In genomic region chr17:1181769-1182137, GRCh38 we compare ENCODE assay signal across 12 cellular contexts. TPM values are rescaled to one million over a fixed set of nuclear protein-coding genes. Genes with fewer than 3 reads are reported as not detected.
DNase-seq lines count a peak whose midpoint lies in the region; ATAC-seq, FAIRE-seq and TF ChIP-seq lines count a peak whose summit lies in the region.
"Had no signal": no experiment of that assay in that cellular context is flagged by ENCODE, and none has a peak within 500 bp of the region (broad histone marks: within the 10 kb centered on the region; RNA-seq: fewer than 3 reads in every experiment).

No MANE protein-coding gene starts in this region.

- H3K36me3 ChIP-seq in brain microvascular endothelial cell (replicated peaks) (no peaks in the 10 kb centered on the region), osteoblast (ENCODE audit: insufficient read depth, low read length) (no peaks in the 10 kb centered on the region)
- H3K36me3 ChIP-seq: gastroesophageal sphincter had no signal

- no peak overlapping the region for H3K4me2 ChIP-seq in osteoblast (ENCODE audit: insufficient read depth, low read length)

- peaks cover 14% of the 10 kb centered on the region for H4K20me1 ChIP-seq in osteoblast (ENCODE audit: insufficient read depth, low read length)

- peaks cover 3% of the 10 kb centered on the region for H3K79me2 ChIP-seq in osteoblast (ENCODE audit: insufficient read depth, low read length)

- no peak overlapping the region for H2AFZ ChIP-seq in osteoblast (ENCODE audit: low read length)

- peak; percentile 74 for FAIRE-seq in GM18507 (lab: Jason Lieb, UNC)
- FAIRE-seq: small intestine had no signal

- ATAC-seq in HG03378 (IDR thresholded peaks at IDR 0.05; ENCODE audit: unreplicated experiment), result peak; percentile 23
- no peak for ATAC-seq in GM21381 (IDR thresholded peaks at IDR 0.05; ENCODE audit: unreplicated experiment)
- ATAC-seq: gastroesophageal sphincter had no signal

- no peaks in the 10 kb centered on the region for H3K27me3 ChIP-seq in brain microvascular endothelial cell (replicated peaks)
- H3K27me3 ChIP-seq in osteoblast (ENCODE audit: insufficient read depth, low read length), result peaks cover 6% of the 10 kb centered on the region
- H3K27me3 ChIP-seq: gastroesophageal sphincter had no signal

- H3K4me3 ChIP-seq in brain microvascular endothelial cell (ENCODE audit: low read depth, low read length) (no peak overlapping the region), osteoblast (ENCODE audit: insufficient read depth, low read length) (no peak overlapping the region)
- H3K4me3 ChIP-seq: gastroesophageal sphincter had no signal

- H3K27ac ChIP-seq in brain microvascular endothelial cell (peak overlapping the region; percentile 90), osteoblast (ENCODE audit: low read depth, low read length) (no peak overlapping the region)

- TF ChIP-seq CTCF in brain microvascular endothelial cell (IDR thresholded peaks at IDR 0.05; ENCODE audit: low read depth, low read length, missing control alignments) (no peak), osteoblast (IDR thresholded peaks at IDR 0.05; ENCODE audit: extremely low read depth, low read depth, low read length) (no peak)

- in situ Hi-C loops in brain microvascular endothelial cell (cut with HindIII; ENCODE audit: low pct_ligation_motif_present, low sequenced_read_pairs), result no loop called here

- peaks cover 21% of the 10 kb centered on the region for H3K4me1 ChIP-seq in osteoblast (ENCODE audit: insufficient read depth, low read length)

- no peak for DNase-seq in GM18507 (ENCODE audit: extremely low spot score, insufficient read length, low read depth)
- peak; percentile 82 for DNase-seq in brain microvascular endothelial cell
- DNase-seq in osteoblast (ENCODE audit: insufficient read length, low spot score, missing footprints), result peak; percentile 62
- no peak for DNase-seq in COR-L47 (lab: John Stamatoyannopoulos, UW)
- DNase-seq in NOMO-1 treated with dmso at 0.1 percent for 144 hours (lab: John Stamatoyannopoulos, UW; ENCODE audit: unreplicated experiment), result no peak
- DNase-seq: central memory CD4-positive, alpha-beta T cell; DMS153; NCI-H748 treated with DMSO at 0.1 percent for 48 hours; small intestine had no signal

- no peaks in the 10 kb centered on the region for H3K9me3 ChIP-seq in osteoblast (ENCODE audit: low read depth, low read length)
- H3K9me3 ChIP-seq: gastroesophageal sphincter had no signal

RNA-seq across cellular contexts. Expression of gene ABR, which starts 2.0 kb away (rescaled TPM):
- 156 and 163 TPM in 2 replicates for total RNA-seq in osteoblast

Comparison
In these comparisons a context has a peak if more than half of its experiments do, and no peak if none do; other contexts are left out.
1. DNase-seq: peak in brain microvascular endothelial cell (single experiment) and osteoblast (single experiment); none in GM18507 (single experiment), COR-L47 (single experiment) and NOMO-1 treated with dmso at 0.1 percent for 144 hours (single experiment).